In the genomic region with DNA sequence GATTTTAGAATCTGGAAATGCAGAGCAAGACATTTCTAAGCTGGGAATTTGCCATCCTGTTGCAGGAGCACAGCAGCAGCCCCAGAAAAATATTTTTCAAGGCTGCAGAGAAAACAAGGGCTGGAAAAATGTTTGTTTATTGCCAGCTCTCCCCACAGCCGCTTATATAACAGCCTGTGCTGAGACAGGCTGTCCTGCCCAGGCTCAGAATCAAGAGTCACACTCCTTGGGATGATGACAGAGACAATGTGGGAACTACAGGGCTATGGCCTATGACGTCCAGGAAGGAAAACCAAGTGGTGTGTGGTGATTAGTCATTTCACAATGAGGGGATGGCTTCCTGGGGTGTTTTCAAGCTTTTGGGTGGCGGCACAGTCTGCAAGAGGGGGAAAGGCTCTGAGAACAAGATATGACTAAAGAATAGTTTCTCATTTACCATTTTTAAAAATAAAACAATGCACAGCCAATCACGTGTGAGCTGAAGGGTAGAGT, we compare ENCODE assay signal across 8 cellular contexts.
A peak's percentile ranks its signal among the peaks of the same experiment; 100 is the strongest.
DNase-seq lines count a peak whose midpoint lies in the region; ATAC-seq and TF ChIP-seq lines count a peak whose summit lies in the region.

No MANE protein-coding gene starts in this region.

- dilution Hi-C loops in mammary epithelial cell (cut with HindIII; ENCODE audit: low sequenced_read_pairs): loop anchor here (5.0 kb wide), 2 partner anchors 35 to 75 kb away; no protein-coding TSS in a partner anchor

- H2AFZ ChIP-seq in Loucy (ENCODE audit: low read length) (peak overlapping the region; percentile 30; the same call in 1 of the 2 replicates), mammary epithelial cell (ENCODE audit: low read depth, low read length) (peak overlapping the region; percentile 14), MM.1S (ENCODE audit: low read length) (no peak overlapping the region)

- H3K27ac ChIP-seq in mammary epithelial cell (ENCODE audit: insufficient read depth, low read depth, low read length) (peak overlapping the region; percentile 35), left lung (peak overlapping the region; percentile 53 to 85), testis (peak overlapping the region; percentile 83 to 94), MM.1S (ENCODE audit: low read length) (no peak overlapping the region)

- H3K9ac ChIP-seq in Loucy (ENCODE audit: low read depth, low read length, poor library complexity, severe bottlenecking) (peak overlapping the region; percentile 18), mammary epithelial cell (ENCODE audit: insufficient read depth, low read length) (no peak overlapping the region), MM.1S (ENCODE audit: low read length) (no peak overlapping the region)

- DNase-seq in AG09319 (ENCODE audit: extremely low read depth, low read depth) (peak; percentile 64), mammary epithelial cell (peak; percentile 89), left lung (peak in 1 of 2 donors; percentile 62), testis (peak; percentile 79), MM.1S (no peak), NCI-H510A (lab: John Stamatoyannopoulos, UW) (no peak)

- CTCF ChIA-PET in mammary epithelial cell (lab: Charles Lee; ENCODE audit: low non-redundant PET): no interaction called here

- in situ Hi-C loops in mammary epithelial cell (cut with MboI; ENCODE audit: low sequenced_read_pairs in 2 of 2): loop anchor here in 1 of 2 donors (10.0 to 25.0 kb wide), 2 partner anchors 77 to 175 kb away; no protein-coding TSS in a partner anchor

- peak overlapping the region; percentile 10 for H3K4me2 ChIP-seq in Loucy (ENCODE audit: low read depth, low read length, poor library complexity, severe bottlenecking)
- no peak overlapping the region for H3K4me2 ChIP-seq in mammary epithelial cell (ENCODE audit: insufficient read depth, low read depth, low read length)
- no peak overlapping the region for H3K4me2 ChIP-seq in MM.1S (ENCODE audit: low read depth, low read length)

- ATAC-seq in GM19351 (IDR thresholded peaks at IDR 0.05; ENCODE audit: unreplicated experiment) (peak; percentile 77), left lung (peak; percentile 91)

- no TSS peak for BruUV-seq in mammary epithelial cell (replicated peaks; lab: Mats Ljungman, UMichigan)

- TF ChIP-seq POLR2A in testis (IDR thresholded peaks at IDR 0.05): no peak

- TF ChIP-seq CTCF in AG09319 (IDR thresholded peaks at IDR 0.05; ENCODE audit: low read depth, low read length): no peak
- no peak for TF ChIP-seq CTCF in Loucy (conservative IDR thresholded peaks at IDR 0.05; ENCODE audit: low read length)
- no peak for TF ChIP-seq CTCF in mammary epithelial cell (conservative IDR thresholded peaks at IDR 0.05 in 1 of 2, IDR thresholded peaks at IDR 0.05 in 1 of 2; ENCODE audit: extremely low read depth in 1 of 2, insufficient read depth in 1 of 2, low read depth in 1 of 2, low read length in 2 of 2)
- TF ChIP-seq CTCF in left lung (IDR thresholded peaks at IDR 0.05): no peak
- no peak for TF ChIP-seq CTCF in testis (IDR thresholded peaks at IDR 0.05)
- TF ChIP-seq CTCF in MM.1S (IDR thresholded peaks at IDR 0.05; ENCODE audit: low read length): no peak

- no peaks in the 10 kb centered on the region for H3K9me2 ChIP-seq in Loucy (replicated peaks; ENCODE audit: low read depth, low read length)
- no peaks in the 10 kb centered on the region for H3K9me2 ChIP-seq in MM.1S (replicated peaks; ENCODE audit: insufficient read depth, low read length)

- H3K27me3 ChIP-seq in Loucy (ENCODE audit: insufficient read depth, low read length, poor library complexity, severe bottlenecking): no peaks in the 10 kb centered on the region
- no peaks in the 10 kb centered on the region for H3K27me3 ChIP-seq in mammary epithelial cell (ENCODE audit: insufficient read depth, low read length)
- no peaks in the 10 kb centered on the region for H3K27me3 ChIP-seq in left lung
- no peaks in the 10 kb centered on the region for H3K27me3 ChIP-seq in testis
- H3K27me3 ChIP-seq in MM.1S (replicated peaks; ENCODE audit: insufficient read depth, low read length): no peaks in the 10 kb centered on the region

- H3K36me3 ChIP-seq in Loucy (ENCODE audit: insufficient read depth, low read length): no peaks in the 10 kb centered on the region
- no peaks in the 10 kb centered on the region for H3K36me3 ChIP-seq in mammary epithelial cell (ENCODE audit: insufficient read depth, low read length)
- H3K36me3 ChIP-seq in left lung: no peaks in the 10 kb centered on the region
- H3K36me3 ChIP-seq in testis (ENCODE audit: low read depth, missing control alignments): no peaks in the 10 kb centered on the region
- no peaks in the 10 kb centered on the region for H3K36me3 ChIP-seq in MM.1S (replicated peaks; ENCODE audit: insufficient read depth, low read length)

- H3K4me3 ChIP-seq in Loucy (ENCODE audit: low read length, poor library complexity, severe bottlenecking): no peak overlapping the region
- H3K4me3 ChIP-seq in mammary epithelial cell (replicated peaks in 1 of 3; ENCODE audit: insufficient read depth in 1 of 3, low read depth in 2 of 3, low read length in 3 of 3): no peak overlapping the region
- no peak overlapping the region for H3K4me3 ChIP-seq in left lung
- no peak overlapping the region for H3K4me3 ChIP-seq in testis
- no peak overlapping the region for H3K4me3 ChIP-seq in MM.1S (ENCODE audit: low read length)

- intact Hi-C loops in mammary epithelial cell (cut with micrococcal nuclease) (no loop called here), left lung (cut with DNase I) (loop anchor here in 1 of 2 donors (5.0 kb wide), 1 partner anchor 195 kb away; no protein-coding TSS in a partner anchor), testis (cut with DNase I; ENCODE audit: low total_unique reads) (no loop called here)

- H3K9me3 ChIP-seq in Loucy (ENCODE audit: insufficient read depth, low read depth, low read length) (no peaks in the 10 kb centered on the region), mammary epithelial cell (replicated peaks; ENCODE audit: insufficient read depth, low read length) (no peaks in the 10 kb centered on the region), left lung (no peaks in the 10 kb centered on the region), testis (no peaks in the 10 kb centered on the region), MM.1S (replicated peaks; ENCODE audit: insufficient read depth, low read length) (no peaks in the 10 kb centered on the region)

- H3K4me1 ChIP-seq in Loucy (ENCODE audit: insufficient read depth, low read length, poor library complexity, severe bottlenecking) (peaks cover 34% of the 10 kb centered on the region), mammary epithelial cell (ENCODE audit: insufficient read depth, low read length) (peaks cover 22% of the 10 kb centered on the region), left lung (peaks cover 24 to 33% of the 10 kb centered on the region in 2 donors), testis (peaks cover 14% of the 10 kb centered on the region), MM.1S (ENCODE audit: low read length) (peaks cover 27% of the 10 kb centered on the region)

- H3K79me2 ChIP-seq in Loucy (ENCODE audit: insufficient read depth, low read length) (no peaks in the 10 kb centered on the region), mammary epithelial cell (ENCODE audit: insufficient read depth, low read length) (no peaks in the 10 kb centered on the region), MM.1S (ENCODE audit: low read length) (no peaks in the 10 kb centered on the region)

- H3F3A ChIP-seq in Loucy (ENCODE audit: low read depth) (no peaks in the 10 kb centered on the region), MM.1S (ENCODE audit: insufficient read depth, low read length) (no peaks in the 10 kb centered on the region)

- H4K20me1 ChIP-seq in Loucy (ENCODE audit: insufficient read depth, low read length, poor library complexity, severe bottlenecking) (no peaks in the 10 kb centered on the region), mammary epithelial cell (ENCODE audit: insufficient read depth, low read length) (no peaks in the 10 kb centered on the region), MM.1S (ENCODE audit: insufficient read depth, low read length) (no peaks in the 10 kb centered on the region)

- 77% methylated on average over 4 of the region's 4 CpGs for WGBS in mammary epithelial cell (ENCODE audit: low coverage, missing lambda C conversion rate)
- WGBS in testis, 2 donors: 30 to 31% methylated on average over 4 of the region's 4 CpGs

Comparison
In these comparisons a context has a peak if more than half of its experiments do, and no peak if none do; other contexts are left out.
1. DNase-seq: peak in AG09319 (single experiment), mammary epithelial cell (single experiment) and testis (single experiment); none in MM.1S (single experiment) and NCI-H510A (single experiment).